ENCODE assay signal across 8 cellular contexts in genomic region chr1:23793018-23793781, GRCh38. TPM values are rescaled to one million over a fixed set of nuclear protein-coding genes. Genes with fewer than 3 reads are reported as not detected.
A peak's percentile ranks its signal among the peaks of the same experiment; 100 is the strongest.
DNase-seq lines count a peak whose midpoint lies in the region; ATAC-seq lines count a peak whose summit lies in the region.

No MANE protein-coding gene starts in this region.

- H3K4me1 Mint-ChIP-seq in dendritic cell treated with granulocyte-macrophage colony-stimulating factor and Interleukin-4, amounts not matched to agents 40 ng/mL and 50 ng/mL, for 4 days (ENCODE audit: low read depth) = peaks cover 55% of the 10 kb centered on the region

- no peaks in the 10 kb centered on the region for H3K27me3 ChIP-seq in neuron (ENCODE audit: insufficient read depth, low read length)

- no peak overlapping the region for H2AFZ ChIP-seq in neuron (ENCODE audit: low read depth, low read length)

- peaks cover 38% of the 10 kb centered on the region for H3K36me3 ChIP-seq in neuron (ENCODE audit: insufficient read depth, low read length)

- H3K27ac Mint-ChIP-seq in dendritic cell treated with granulocyte-macrophage colony-stimulating factor and Interleukin-4, amounts not matched to agents 40 ng/mL and 50 ng/mL, for 4 days = no peak overlapping the region

- H3K27me3 Mint-ChIP-seq in dendritic cell treated with granulocyte-macrophage colony-stimulating factor and Interleukin-4, amounts not matched to agents 40 ng/mL and 50 ng/mL, for 4 days = no peaks in the 10 kb centered on the region

- DNase-seq in ELR (ENCODE audit: low read depth) = peak; percentile 38
- peak; percentile 49 for DNase-seq in RPMI7951 (ENCODE audit: low read depth)
- no peak for DNase-seq in cortex of kidney (lab: John Stamatoyannopoulos, UW)

- ATAC-seq in HG02610 (IDR thresholded peaks at IDR 0.05; ENCODE audit: unreplicated experiment) (no peak), HG02571 (IDR thresholded peaks at IDR 0.05; ENCODE audit: unreplicated experiment) (no peak), GM21528 (IDR thresholded peaks at IDR 0.05; ENCODE audit: low FRiP score, unreplicated experiment) (no peak)

- peak overlapping the region; percentile 4 for H3K4me3 Mint-ChIP-seq in dendritic cell treated with granulocyte-macrophage colony-stimulating factor and Interleukin-4, amounts not matched to agents 40 ng/mL and 50 ng/mL, for 4 days

- H3K36me3 Mint-ChIP-seq in dendritic cell treated with granulocyte-macrophage colony-stimulating factor and Interleukin-4, amounts not matched to agents 40 ng/mL and 50 ng/mL, for 4 days (ENCODE audit: low read depth) = peaks cover 84% of the 10 kb centered on the region

- H3K9me3 Mint-ChIP-seq in dendritic cell treated with granulocyte-macrophage colony-stimulating factor and Interleukin-4, amounts not matched to agents 40 ng/mL and 50 ng/mL, for 4 days = no peaks in the 10 kb centered on the region

- no peaks in the 10 kb centered on the region for H3K9me3 ChIP-seq in neuron (ENCODE audit: low read length)

- peak overlapping the region; percentile 99 for H3K4me3 ChIP-seq in neuron (ENCODE audit: low read length)

- H3K4me1 ChIP-seq in neuron (ENCODE audit: insufficient read depth, low read length) = peaks cover 17% of the 10 kb centered on the region

- intact Hi-C loops in dendritic cell treated with granulocyte-macrophage colony-stimulating factor and Interleukin-4, amounts not matched to agents 40 ng/mL and 50 ng/mL, for 4 days (cut with micrococcal nuclease) = no loop called here

RNA-seq across cellular contexts. Expression of gene LYPLA2, which starts 2.3 kb away (rescaled TPM):
- total RNA-seq in RPMI7951 (2014; rRNA removed; shearing (Covaris generic)) = 62.6 and 74.3 TPM in 2 replicates

RNA-seq across cellular contexts. Expression of gene GALE, which starts 7.4 kb away (rescaled TPM):
- total RNA-seq in RPMI7951 (2014; rRNA removed; shearing (Covaris generic)) = 58.3 and 67.8 TPM in 2 replicates

RNA-seq across cellular contexts. Expression of gene PITHD1, which starts 15.0 kb away (rescaled TPM):
- 42.3 and 47.0 TPM in 2 replicates for total RNA-seq in RPMI7951 (2014; rRNA removed; shearing (Covaris generic))

RNA-seq across cellular contexts. Expression of gene HMGCL, which starts 32.0 kb away (rescaled TPM):
- 40.7 and 45.7 TPM in 2 replicates for total RNA-seq in RPMI7951 (2014; rRNA removed; shearing (Covaris generic))

RNA-seq across cellular contexts. Expression of gene ELOA, which starts 49.9 kb away (rescaled TPM):
- total RNA-seq in RPMI7951 (2014; rRNA removed; shearing (Covaris generic)) = 48.9 and 57.0 TPM in 2 replicates
